1 cellular context compared by ENCODE assay signal in the genomic region with DNA sequence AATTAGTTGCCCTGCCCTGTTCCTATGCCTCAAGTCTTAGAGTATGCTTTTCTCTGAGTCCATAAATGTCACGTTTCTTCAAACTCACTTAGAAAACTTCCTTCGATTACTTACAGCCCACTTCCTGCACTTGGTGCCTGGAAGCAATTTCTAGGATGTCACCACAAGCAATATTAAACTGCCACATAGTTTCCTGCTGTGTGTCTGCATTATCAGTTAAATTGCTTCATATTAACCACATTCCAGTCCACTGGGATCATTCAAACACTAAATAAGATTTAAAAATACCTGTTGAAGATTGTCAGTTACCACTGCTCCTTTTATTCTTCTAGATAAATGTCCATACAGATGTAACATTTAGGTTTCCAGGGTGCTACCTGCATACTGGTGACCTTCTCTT.
TF ChIP-seq lines count a peak whose summit lies in the region.

No MANE protein-coding gene starts in this region.

TF ChIP-seq in A549, 52 proteins besides CTCF, POLR2A, EP300 and RAD21 (continued from another document):
- TF ChIP-seq TFCP2L1 (CRISPR knock-in tag; IDR thresholded peaks at IDR 0.05), result no peak
TF ChIP-seq in A549: peak in this region for 0.
